Comparison of ENCODE assay signal across 11 cellular contexts in genomic region chr5:43033845-43034590, GRCh38. TPM values are rescaled to one million over a fixed set of nuclear protein-coding genes. Genes with fewer than 3 reads are reported as not detected.
A peak's percentile ranks its signal among the peaks of the same experiment; 100 is the strongest.
DNase-seq lines count a peak whose midpoint lies in the region; ATAC-seq and TF ChIP-seq lines count a peak whose summit lies in the region.
"Had no signal": no experiment of that assay in that cellular context is flagged by ENCODE, and none has a peak within 500 bp of the region (broad histone marks: within the 10 kb centered on the region; RNA-seq: fewer than 3 reads in every experiment).

No MANE protein-coding gene starts in this region.

- H3K9me3 ChIP-seq in cardiac muscle cell (ENCODE audit: low read depth) (no peaks in the 10 kb centered on the region), right lobe of liver (no peaks in the 10 kb centered on the region), tibial nerve (no peaks in the 10 kb centered on the region)

- DNase-seq in cardiac muscle cell (ENCODE audit: low read depth in 1 of 2, low spot score in 1 of 2) (peak in 1 of 2 donors; percentile 44), left cardiac atrium (no peak), astrocyte of the hippocampus (ENCODE audit: low read depth, low spot score) (peak; percentile 65), right lobe of liver (no peak), tibial nerve (ENCODE audit: low spot score in 2 of 2) (no peak), DMS114 treated with DMSO at 0.1 percent for 48 hours (lab: John Stamatoyannopoulos, UW; ENCODE audit: unreplicated experiment) (no peak), NCI-H2029 treated with DMSO at 0.1 percent for 48 hours (lab: John Stamatoyannopoulos, UW) (no peak), AG20443 (ENCODE audit: low spot score) (no peak)
- DNase-seq: NCI-H1930; stimulated activated CD4-positive, alpha-beta T cell treated with anti-CD3 and anti-CD28 coated beads, Interleukin-2, amount 100 ng/mL, for 48 hours had no signal

- H3K4me3 ChIP-seq in cardiac muscle cell (peak overlapping the region; percentile 1), right lobe of liver (no peak overlapping the region), tibial nerve (peak overlapping the region in 2 of 4 donors; percentile 7 to 36)

- TF ChIP-seq POLR2A in right lobe of liver (IDR thresholded peaks at IDR 0.05) (no peak), tibial nerve (IDR thresholded peaks at IDR 0.05) (no peak)

- TF ChIP-seq EP300 in tibial nerve (IDR thresholded peaks at IDR 0.05): no peak

- H3K36me3 ChIP-seq in cardiac muscle cell: no peaks in the 10 kb centered on the region
- H3K36me3 ChIP-seq in right lobe of liver: no peaks in the 10 kb centered on the region
- no peaks in the 10 kb centered on the region for H3K36me3 ChIP-seq in tibial nerve

- WGBS in right lobe of liver (ENCODE audit: insufficient coverage, low coverage, low lambda C conversion rate, missing lambda C conversion rate): 28% methylated on average over 14 of the region's 41 CpGs
- 44 to 47% methylated on average over 22 to 41 of the region's 41 CpGs for WGBS in tibial nerve, 2 donors

- H3K4me1 ChIP-seq in cardiac muscle cell (ENCODE audit: low read depth) (no peaks in the 10 kb centered on the region), right lobe of liver (no peaks in the 10 kb centered on the region), tibial nerve (peaks cover 0 to 8% (median 2%) of the 10 kb centered on the region in 4 donors)

- H3K27ac ChIP-seq in cardiac muscle cell: no peak overlapping the region
- H3K27ac ChIP-seq in right lobe of liver: peak overlapping the region in 1 of 3 donors; percentile 9
- peak overlapping the region in 3 of 4 donors; percentile 9 to 77 (median 67) for H3K27ac ChIP-seq in tibial nerve
- H3K27ac ChIP-seq: C4-2B had no signal

- intact Hi-C loops in left cardiac atrium (cut with DNase I): no loop called here
- intact Hi-C loops in right lobe of liver (cut with DNase I): no loop called here

- H3K27me3 ChIP-seq in cardiac muscle cell (peaks cover 86% of the 10 kb centered on the region), right lobe of liver (peaks cover 0 to 40% of the 10 kb centered on the region in 2 donors), tibial nerve (no peaks in the 10 kb centered on the region)

- TF ChIP-seq CTCF in cardiac muscle cell (IDR thresholded peaks at IDR 0.05; ENCODE audit: low read depth, low read length) (no peak), right lobe of liver (IDR thresholded peaks at IDR 0.05) (no peak), tibial nerve (IDR thresholded peaks at IDR 0.05) (no peak)

- no peak for ATAC-seq in left cardiac atrium
- ATAC-seq in right lobe of liver: peak; percentile 13 to 44 (median 26)

RNA-seq across cellular contexts. Expression of gene ANXA2R, which starts 6.1 kb away (rescaled TPM):
- total RNA-seq in cardiac muscle cell (0.32 and 0.63 TPM in 2 replicates), left cardiac atrium (1 to 10 TPM; 1.6 to 1.9 TPM), right lobe of liver (1 to 10 TPM in 1 of 6 experiments, under 1 TPM in 5; 0.21 to 1.1 (median 0.41) TPM), tibial nerve (1 to 10 TPM; 5.4 to 9.0 (median 8.1) TPM)
- polyA plus RNA-seq in cardiac muscle cell: 0.43 and 0.46 TPM in 2 replicates

Comparison
In these comparisons a context has a peak if more than half of its experiments do, and no peak if none do; other contexts are left out.
1. ATAC-seq: peak in right lobe of liver (4 of 4); none in left cardiac atrium (0 of 2).